21 cellular contexts compared by ENCODE assay signal in genomic region chr9:13915131-13915530, GRCh38.
"Had no signal": no experiment of that assay in that cellular context is flagged by ENCODE, and none has a peak within 500 bp of the region (broad histone marks: within the 10 kb centered on the region; RNA-seq: fewer than 3 reads in every experiment).

No MANE protein-coding gene starts in this region.

- H3K27ac ChIP-seq: right lobe of liver, stomach, tibial nerve had no signal

- H3K4me3 ChIP-seq: right lobe of liver, smooth muscle cell, stomach, tibial nerve had no signal

- H3K27me3 ChIP-seq: right lobe of liver, stomach, tibial nerve had no signal

- ATAC-seq: activated CD8-positive, alpha-beta T cell treated with anti-CD3 and anti-CD28 coated beads for 36 hours; activated naive CD8-positive, alpha-beta T cell treated with anti-CD3 and anti-CD28 coated beads, Interleukin-2, amount 50 U/mL, for 24 hours; activated T-cell treated with anti-CD3 and anti-CD28 coated beads, Interleukin-2, amount 50 U/mL, for 4 hours; activated T-helper 17 cell treated with anti-CD3 and anti-CD28 coated beads, Interleukin-2, amount 50 U/mL, for 72 hours; natural killer cell; right lobe of liver; SK-N-SH treated with all-trans-retinoic acid at 6 μM for 48 hours; stimulated activated memory B cell treated with anti-CD40 and anti-IgM and Interleukin-4, amounts not matched to agents 10 μg/mL and 1 μg/mL and 100 μg/mL, for 72 hours had no signal

- H3K9me3 ChIP-seq: right lobe of liver, stomach, tibial nerve had no signal

- H3K4me1 ChIP-seq: right lobe of liver, stomach, tibial nerve had no signal

- H3K36me3 ChIP-seq: right lobe of liver, stomach, tibial nerve had no signal

- DNase-seq: activated CD4-positive, alpha-beta T cell treated with anti-CD3 and anti-CD28 coated beads, Interleukin-2, amount 10 ng/mL, durations not matched to agents 7 days and 5 days; activated CD4-positive, CD25-positive, alpha-beta regulatory T cell treated with anti-CD3 and anti-CD28 coated beads, Interleukin-2, amount 50 U/mL, for 72 hours; activated CD8-positive, alpha-beta T cell treated with anti-CD3 and anti-CD28 coated beads for 36 hours; activated naive CD8-positive, alpha-beta T cell treated with anti-CD3 and anti-CD28 coated beads, Interleukin-2, amount 50 U/mL, for 24 hours; activated T-cell treated with anti-CD3 and anti-CD28 coated beads, Interleukin-2, amount 50 U/mL, for 4 hours; amygdala; endodermal cell; islet precursor cell; midbrain; natural killer cell; right lobe of liver; stimulated activated CD4-positive, alpha-beta T cell treated with anti-CD3 and anti-CD28 coated beads, Interleukin-1b, Interleukin-23, amount 100 ng/mL, for 48 hours; stimulated activated CD4-positive, alpha-beta T cell treated with anti-CD3 and anti-CD28 coated beads, Interleukin-4, amount 100 ng/mL, for 4 hours; stimulated activated CD8-positive, alpha-beta memory T cell treated with anti-CD3 and anti-CD28 coated beads, Interleukin-4, amount 100 ng/mL, for 48 hours; stomach; T-helper 2 cell had no signal
